Comparison of ENCODE assay signal across 7 cellular contexts in genomic region chr19:45250832-45251451, GRCh38. TPM values are rescaled to one million over a fixed set of nuclear protein-coding genes. Genes with fewer than 3 reads are reported as not detected.
DNase-seq lines count a peak whose midpoint lies in the region; ATAC-seq and TF ChIP-seq lines count a peak whose summit lies in the region.

MARK4 (plus strand) TSS chr19:45251271; CDS start chr19:45251589, 318 bp downstream.

- peak within 1 kb of the TSS; percentile 90 to 99 (median 96) for H3K4me3 Mint-ChIP-seq in brain

- H3K9me3 ChIP-seq in iPS-15b (ENCODE audit: control insufficient read depth, insufficient read depth, low read length) (no peaks in the 10 kb centered on the region), gastrocnemius medialis (no peaks in the 10 kb centered on the region)

- TF ChIP-seq POLR2A in NB4 (IDR thresholded peaks at IDR 0.05; ENCODE audit: extremely low read depth, insufficient read length), result no peak
- TF ChIP-seq POLR2A in gastrocnemius medialis (IDR thresholded peaks at IDR 0.05), result peak; percentile 31 to 48

- peak; percentile 73 to 78 for ATAC-seq in gastrocnemius medialis

- H3K27me3 Mint-ChIP-seq in brain, result peaks cover 5% of the 10 kb centered on the region

- H3K4me1 Mint-ChIP-seq in brain, result peaks cover 55% of the 10 kb centered on the region

- H3K4me3 ChIP-seq in NB4 (ENCODE audit: low read depth, low read length) (peak within 1 kb of the TSS; percentile 51), iPS-15b (ENCODE audit: low read depth, low read length) (peak within 1 kb of the TSS; percentile 77), gastrocnemius medialis (peak within 1 kb of the TSS; percentile 80 to 91 (median 86))

- H3K27ac ChIP-seq in gastrocnemius medialis, result peak within 1 kb of the TSS; percentile 76 to 89 (median 80)

- H3K4me1 ChIP-seq in iPS-15b (ENCODE audit: control insufficient read depth, insufficient read depth, low read length) (no peaks in the 10 kb centered on the region), gastrocnemius medialis (peaks cover 23 to 26% of the 10 kb centered on the region in 2 donors)

- peaks cover 3% of the 10 kb centered on the region for H3K36me3 ChIP-seq in iPS-15b (ENCODE audit: control insufficient read depth, insufficient read depth, low read length)
- no peaks in the 10 kb centered on the region for H3K36me3 ChIP-seq in gastrocnemius medialis

- in situ Hi-C loops in GM13976 (cut with MboI; ENCODE audit: low sequenced_read_pairs, unreplicated experiment), result no loop called here
- in situ Hi-C loops in gastrocnemius medialis (cut with MboI; ENCODE audit: low sequenced_read_pairs in 4 of 4), result loop anchor here in 1 of 4 donors (5.0 kb wide), 1 partner anchor 86 kb away; no protein-coding TSS in a partner anchor

- H3K9me3 Mint-ChIP-seq in brain, result no peaks in the 10 kb centered on the region

- peak within 1 kb of the TSS; percentile 95 to 99 (median 98) for H3K27ac Mint-ChIP-seq in brain

- H3K36me3 Mint-ChIP-seq in brain, result peaks cover 3% of the 10 kb centered on the region

- DNase-seq in GM13976 (ENCODE audit: low spot score), result peak; percentile 98
- DNase-seq in NB4 (ENCODE audit: low read depth), result peak; percentile 58
- DNase-seq in UCSD-AML1 (lab: John Stamatoyannopoulos, UW; ENCODE audit: unreplicated experiment), result peak; percentile 76
- DNase-seq in gastrocnemius medialis, result peak; percentile 11 to 38
- DNase-seq in cortex of kidney (lab: John Stamatoyannopoulos, UW), result no peak

- TF ChIP-seq CTCF in GM13976 (IDR thresholded peaks at IDR 0.05; ENCODE audit: borderline replicate concordance, control extremely low read depth, extremely low read depth, insufficient read depth, missing control alignments) (no peak), NB4 (IDR thresholded peaks at IDR 0.05; ENCODE audit: low read depth, low read length) (no peak), brain (conservative IDR thresholded peaks at IDR 0.05) (no peak), gastrocnemius medialis (IDR thresholded peaks at IDR 0.05 in 4 of 5, conservative IDR thresholded peaks at IDR 0.05 in 1 of 5) (peak in 1 of 5 experiments; percentile 7)

- H3K27me3 ChIP-seq in iPS-15b (ENCODE audit: control insufficient read depth, insufficient read depth, low read length) (peaks cover 19% of the 10 kb centered on the region), gastrocnemius medialis (no peaks in the 10 kb centered on the region)

- intact Hi-C loops in gastrocnemius medialis (cut with DNase I; ENCODE audit: low total_unique reads), result loop anchor here (1.0 to 5.0 kb wide), 3 partner anchors 72 to 159 kb away; partner anchors contain the start of genes BLOC1S3, PPP1R37 and TRAPPC6A

- H3K9ac ChIP-seq in iPS-15b (ENCODE audit: low read depth, low read length), result peak within 1 kb of the TSS; percentile 37

RNA-seq across cellular contexts. Expression of gene MARK4, which starts in this region (rescaled TPM):
- polyA plus RNA-seq in brain (ENCODE audit: insufficient read depth, low read depth, low replicate concordance), result 58.8 TPM
- total RNA-seq in gastrocnemius medialis, result 10 to 100 TPM; 12.2 to 42.5 (median 22.1) TPM
